In genomic region chr12:57235012-57235727, GRCh38 we compare ENCODE assay signal across 9 cellular contexts. TPM values are rescaled to one million over a fixed set of nuclear protein-coding genes. Genes with fewer than 3 reads are reported as not detected.
DNase-seq lines count a peak whose midpoint lies in the region; ATAC-seq, FAIRE-seq and TF ChIP-seq lines count a peak whose summit lies in the region.
"Had no signal": no experiment of that assay in that cellular context is flagged by ENCODE, and none has a peak within 500 bp of the region (broad histone marks: within the 10 kb centered on the region; RNA-seq: fewer than 3 reads in every experiment).

No MANE protein-coding gene starts in this region.

- H3K9ac ChIP-seq in GM12878 (ENCODE audit: control insufficient read depth, insufficient read depth, low read length), result no peak overlapping the region

- WGBS in GM12878 (ENCODE audit: insufficient coverage, insufficient replicate concordance, low lambda C conversion rate, missing lambda C conversion rate), result 88% methylated on average over 23 of the region's 26 CpGs

- no peaks in the 10 kb centered on the region for H4K20me1 ChIP-seq in GM12878 (ENCODE audit: control insufficient read depth, insufficient read depth)

- H3K4me2 ChIP-seq in GM12878 (ENCODE audit: control insufficient read depth, insufficient read depth), result no peak overlapping the region

- peaks cover 15% of the 10 kb centered on the region for H3K79me2 ChIP-seq in GM12878 (ENCODE audit: control insufficient read depth, insufficient read depth, low read length)

- in situ Hi-C loops in GM12878 (cut with MboI), result no loop called here

- intact Hi-C loops in GM12878 (cut with micrococcal nuclease; ENCODE audit: unreplicated experiment) (no loop called here), vagina (cut with DNase I) (no loop called here)

- no peak for TF ChIP-seq EP300 in GM12878 (IDR thresholded peaks at IDR 0.05; ENCODE audit: borderline replicate concordance in 1 of 2, control insufficient read depth in 1 of 2, low read depth in 2 of 2, low read length in 2 of 2)

- no peak for TF ChIP-seq RAD21 in GM12878 (IDR thresholded peaks at IDR 0.05; ENCODE audit: insufficient read depth, low read depth, low read length)

- H3K9me3 ChIP-seq in GM12878 (replicated peaks; ENCODE audit: control insufficient read depth, insufficient read depth, low read length) (no peaks in the 10 kb centered on the region), vagina (no peaks in the 10 kb centered on the region)

- CTCF ChIA-PET in GM12878 (lab: Yijun Ruan, JAX), result no interaction called here

- TF ChIP-seq CTCF in GM12878 (IDR thresholded peaks at IDR 0.05 in 2 of 3, conservative IDR thresholded peaks at IDR 0.05 in 1 of 3; ENCODE audit: control insufficient read depth in 2 of 3, extremely low read depth in 1 of 3, insufficient read depth in 1 of 3, low read depth in 3 of 3, low read length in 3 of 3), result no peak
- no peak for TF ChIP-seq CTCF in vagina (IDR thresholded peaks at IDR 0.05)

- H3K4me1 ChIP-seq in GM12878 (ENCODE audit: control insufficient read depth, insufficient read depth, low read length) (peaks cover 34% of the 10 kb centered on the region), vagina (peaks cover 69% of the 10 kb centered on the region)

- H2AFZ ChIP-seq in GM12878 (ENCODE audit: control insufficient read depth, low read depth, low read length), result no peak overlapping the region

- peak; percentile 72; the same call in 1 of the 2 replicates for TF ChIP-seq POLR2A in GM12878 (IDR thresholded peaks at IDR 0.05; ENCODE audit: low read depth, low read length)
- TF ChIP-seq POLR2A in vagina (IDR thresholded peaks at IDR 0.05), result no peak

- POLR2A ChIA-PET in GM12878 (lab: Charles Lee), result interaction anchor here (0.9 kb wide), 1 partner anchor 8 kb away, joined by 3 read pairs; no protein-coding TSS in a partner anchor

- BruUV-seq in GM12878 (replicated peaks; lab: Mats Ljungman, UMichigan), result no TSS peak

- peak; percentile 56 for DNase-seq in activated CD8-positive, alpha-beta memory T cell treated with anti-CD3 and anti-CD28 coated beads, Interleukin-2, amount 50 U/mL, for 48 hours
- DNase-seq in activated CD8-positive, alpha-beta memory T cell treated with anti-CD3 and anti-CD28 coated beads, Interleukin-2, amount 50 U/mL, for 4 hours, result no peak
- DNase-seq in GM12878 (ENCODE audit: low read depth, low spot score), result no peak
- peak; percentile 88 for DNase-seq in left kidney (ENCODE audit: low read depth, low spot score)
- DNase-seq in vagina (ENCODE audit: extremely low spot score in 2 of 2), result no peak
- DNase-seq in DMS79 treated with DMSO at 0.1 percent for 48 hours (lab: John Stamatoyannopoulos, UW), result no peak
- DNase-seq: SHP77 treated with DMSO at 0.1 percent for 48 hours had no signal

- RAD21 ChIA-PET in GM12878 (lab: Charles Lee; ENCODE audit: unreplicated experiment), result no interaction called here

- H3K4me3 ChIP-seq in GM12878 (no peak overlapping the region), vagina (peak overlapping the region in 1 of 2 donors; percentile 33)

- H3K36me3 ChIP-seq in GM12878 (ENCODE audit: control insufficient read depth in 2 of 2, insufficient read depth in 2 of 2, low read length in 1 of 2) (peaks cover 23 to 28% of the 10 kb centered on the region in 2 experiments), vagina (peaks cover 0 to 32% of the 10 kb centered on the region in 2 donors)

- H3K27ac ChIP-seq in GM12878 (ENCODE audit: control insufficient read depth, insufficient read depth) (no peak overlapping the region), vagina (peak overlapping the region; percentile 72)

- SMC1A ChIA-PET in GM12878 (lab: Charles Lee; ENCODE audit: uncharacterized antibody, unreplicated experiment), result no interaction called here

- peaks cover 0 to 3% of the 10 kb centered on the region in 2 experiments; a peak in 1 of 4 replicates for H3K27me3 ChIP-seq in GM12878 (replicated peaks in 1 of 2; ENCODE audit: control insufficient read depth in 2 of 2, insufficient read depth in 2 of 2, low read length in 1 of 2)
- no peaks in the 10 kb centered on the region for H3K27me3 ChIP-seq in vagina

- no peak for ATAC-seq in GM12878
- no peak for ATAC-seq in HG02588 (IDR thresholded peaks at IDR 0.05; ENCODE audit: unreplicated experiment)
- ATAC-seq in GM19035 (IDR thresholded peaks at IDR 0.05; ENCODE audit: unreplicated experiment), result no peak

- FAIRE-seq in GM12878 (lab: Jason Lieb, UNC), result no peak

TF ChIP-seq in GM12878, 131 proteins besides CTCF, POLR2A, EP300 and RAD21:
- TF ChIP-seq FOS (IDR thresholded peaks at IDR 0.05; ENCODE audit: borderline replicate concordance, extremely low read depth, insufficient read length), result no peak
- TF ChIP-seq ZNF274 (IDR thresholded peaks at IDR 0.05; ENCODE audit: insufficient read depth, insufficient read length), result no peak
- TF ChIP-seq NRF1 (conservative IDR thresholded peaks at IDR 0.05; ENCODE audit: low read depth, low read length), result no peak
- TF ChIP-seq RFX5 (IDR thresholded peaks at IDR 0.05; ENCODE audit: low read depth, low read length), result no peak
- no peak for TF ChIP-seq HDAC6 (IDR thresholded peaks at IDR 0.05; ENCODE audit: unreplicated experiment)
- no peak for TF ChIP-seq MYB (IDR thresholded peaks at IDR 0.05; ENCODE audit: borderline replicate concordance, low read depth, low read length)
- TF ChIP-seq SUZ12 (IDR thresholded peaks at IDR 0.05; ENCODE audit: unreplicated experiment), result no peak
- TF ChIP-seq PAX5 (IDR thresholded peaks at IDR 0.05; ENCODE audit: borderline replicate concordance, low read depth, low read length), result no peak
- TF ChIP-seq STAT1 (conservative IDR thresholded peaks at IDR 0.05), result no peak

RNA-seq across cellular contexts. Expression of gene SHMT2, which starts 5.7 kb away (rescaled TPM):
- total RNA-seq in GM12878 (2013; cell fraction: nucleolus; rRNA removed), result 103 and 117 TPM in 2 replicates
- total RNA-seq in GM12878 (2014; rRNA removed) (247 and 292 TPM in 2 replicates), GM12878 (2014; rRNA removed; fragmentation: Illumina TruSeq; extraction: Trizol) (147 and 158 TPM in 2 replicates), GM12878 (2021) (288 and 297 TPM in 2 replicates), vagina (54.0 TPM)
- polyA plus RNA-seq in GM12878 (2011; ENCODE audit: low read depth), result 113 TPM
- polyA plus RNA-seq in GM12878 (2011; rRNA removed) (93.5 and 253 TPM in 2 replicates), GM12878 (2014; fragmentation: Illumina TruSeq; extraction: Trizol) (96.4 and 282 TPM in 2 replicates), GM12878 (2014; fragmentation: Nextera tagmentation; extraction: Ambion mirVana) (10 to 100 TPM; 57.0 to 65.6 TPM), GM12878 (2014; rRNA removed) (193 and 221 TPM in 2 replicates), GM12878 (2016; fragmentation: Nextera tagmentation; extraction: Ambion mirVana) (100 to 1,000 TPM; 153 to 178 TPM)
- 380 and 408 TPM in 2 replicates for polyA plus RNA-seq in GM12878 (2011; cell fraction: cytosol; rRNA removed)
- polyA plus RNA-seq in GM12878 (2011; cell fraction: nucleus; rRNA removed), result 498 and 628 TPM in 2 replicates
- polyA plus RNA-seq in GM12878 (2012), result 207 and 235 TPM in 2 replicates
- polyA minus RNA-seq in GM12878 (2011; rRNA and poly(A)+ RNA removed), result 217 and 275 TPM in 2 replicates
- 110 and 146 TPM in 2 replicates for polyA minus RNA-seq in GM12878 (2011; cell fraction: cytosol; rRNA and poly(A)+ RNA removed)
- polyA minus RNA-seq in GM12878 (2011; cell fraction: nucleus; rRNA and poly(A)+ RNA removed), result 118 and 173 TPM in 2 replicates

RNA-seq across cellular contexts. Expression of gene STAC3, which starts 15.8 kb away (rescaled TPM):
- 3.2 and 4.8 TPM in 2 replicates for total RNA-seq in GM12878 (2013; cell fraction: nucleolus; rRNA removed)
- 2.7 and 3.6 TPM in 2 replicates for total RNA-seq in GM12878 (2014; rRNA removed)
- total RNA-seq in GM12878 (2014; rRNA removed; fragmentation: Illumina TruSeq; extraction: Trizol), result 3.3 and 4.0 TPM in 2 replicates
- 5.5 and 5.7 TPM in 2 replicates for total RNA-seq in GM12878 (2021)
- 3.8 TPM for polyA plus RNA-seq in GM12878 (2011; ENCODE audit: low read depth)
- 8.8 and 10.4 TPM in 2 replicates for polyA plus RNA-seq in GM12878 (2011; rRNA removed)
- 7.2 and 7.5 TPM in 2 replicates for polyA plus RNA-seq in GM12878 (2011; cell fraction: cytosol; rRNA removed)
- 9.9 and 11.7 TPM in 2 replicates for polyA plus RNA-seq in GM12878 (2011; cell fraction: nucleus; rRNA removed)
- polyA plus RNA-seq in GM12878 (2012), result 6.6 and 7.7 TPM in 2 replicates
- polyA plus RNA-seq in GM12878 (2014; fragmentation: Illumina TruSeq; extraction: Trizol), result 9.8 and 9.9 TPM in 2 replicates
- polyA plus RNA-seq in GM12878 (2014; fragmentation: Nextera tagmentation; extraction: Ambion mirVana), result under 1 TPM; 0.49 to 0.55 TPM
- 8.3 and 9.4 TPM in 2 replicates for polyA plus RNA-seq in GM12878 (2014; rRNA removed)
- 1 to 10 TPM; 1.7 to 2.1 TPM for polyA plus RNA-seq in GM12878 (2016; fragmentation: Nextera tagmentation; extraction: Ambion mirVana)
- polyA minus RNA-seq in GM12878 (2011; rRNA and poly(A)+ RNA removed), result 4.6 and 5.5 TPM in 2 replicates
- 3.5 and 3.9 TPM in 2 replicates for polyA minus RNA-seq in GM12878 (2011; cell fraction: cytosol; rRNA and poly(A)+ RNA removed)
- 2.2 and 2.3 TPM in 2 replicates for polyA minus RNA-seq in GM12878 (2011; cell fraction: nucleus; rRNA and poly(A)+ RNA removed)
- total RNA-seq in vagina, result 0.74 TPM

RNA-seq across cellular contexts. Expression of gene NXPH4, which starts 18.6 kb away (rescaled TPM):
- total RNA-seq in GM12878 (2013; cell fraction: nucleolus; rRNA removed), result 0.48 TPM in 1 of 2 replicates, not detected in the other
- total RNA-seq in GM12878 (2014; rRNA removed) (not detected in 2 replicates), GM12878 (2014; rRNA removed; fragmentation: Illumina TruSeq; extraction: Trizol) (not detected in 2 replicates), GM12878 (2021) (0.19 and 0.26 TPM in 2 replicates), vagina (3.2 TPM)
- polyA plus RNA-seq in GM12878 (2011; ENCODE audit: low read depth), result not detected
- polyA plus RNA-seq in GM12878 (2011; rRNA removed) (not detected in 2 replicates), GM12878 (2014; fragmentation: Illumina TruSeq; extraction: Trizol) (0.03 TPM in 1 of 2 replicates, not detected in the other), GM12878 (2014; fragmentation: Nextera tagmentation; extraction: Ambion mirVana) (not detected), GM12878 (2014; rRNA removed) (not detected in 2 replicates), GM12878 (2016; fragmentation: Nextera tagmentation; extraction: Ambion mirVana) (not detected)
- 0.12 TPM in 1 of 2 replicates, not detected in the other for polyA plus RNA-seq in GM12878 (2011; cell fraction: cytosol; rRNA removed)
- 0.29 and 0.58 TPM in 2 replicates for polyA plus RNA-seq in GM12878 (2011; cell fraction: nucleus; rRNA removed)
- polyA plus RNA-seq in GM12878 (2012), result 0.46 and 0.54 TPM in 2 replicates
- polyA minus RNA-seq in GM12878 (2011; rRNA and poly(A)+ RNA removed), result not detected in 2 replicates
- polyA minus RNA-seq in GM12878 (2011; cell fraction: cytosol; rRNA and poly(A)+ RNA removed), result not detected in 2 replicates
- not detected in 2 replicates for polyA minus RNA-seq in GM12878 (2011; cell fraction: nucleus; rRNA and poly(A)+ RNA removed)

Comparison
In these comparisons a context has a peak if more than half of its experiments do, and no peak if none do; other contexts are left out.
1. DNase-seq: peak in activated CD8-positive, alpha-beta memory T cell treated with anti-CD3 and anti-CD28 coated beads, Interleukin-2, amount 50 U/mL, for 48 hours (single experiment) and left kidney (single experiment); none in activated CD8-positive, alpha-beta memory T cell treated with anti-CD3 and anti-CD28 coated beads, Interleukin-2, amount 50 U/mL, for 4 hours (single experiment), GM12878 (single experiment), vagina (0 of 2) and DMS79 treated with DMSO at 0.1 percent for 48 hours (single experiment).